In genomic region chr1:37994886-37995566, GRCh38 we compare ENCODE assay signal across 9 cellular contexts. TPM values are rescaled to one million over a fixed set of nuclear protein-coding genes. Genes with fewer than 3 reads are reported as not detected.
DNase-seq lines count a peak whose midpoint lies in the region; ATAC-seq and TF ChIP-seq lines count a peak whose summit lies in the region.
"Had no signal": no experiment of that assay in that cellular context is flagged by ENCODE, and none has a peak within 500 bp of the region (broad histone marks: within the 10 kb centered on the region; RNA-seq: fewer than 3 reads in every experiment).

No MANE protein-coding gene starts in this region.

- H3F3A ChIP-seq in smooth muscle cell (ENCODE audit: low read depth): peaks cover 47% of the 10 kb centered on the region

- CTCF ChIA-PET in WTC11 (lab: Charles Lee): interaction anchor here (1.5 kb wide), 1 partner anchor 15 kb away, joined by 4 read pairs; no protein-coding TSS in a partner anchor

- no peak for ATAC-seq in WTC11
- no peak for ATAC-seq in gastroesophageal sphincter
- ATAC-seq in HG02798 (IDR thresholded peaks at IDR 0.05; ENCODE audit: poor library complexity, unreplicated experiment): no peak
- no peak for ATAC-seq in HG03565 (IDR thresholded peaks at IDR 0.05; ENCODE audit: unreplicated experiment)

- H3K4me1 ChIP-seq in gastroesophageal sphincter: peaks cover 0 to 65% (median 26%) of the 10 kb centered on the region in 3 donors
- H3K4me1 ChIP-seq in smooth muscle cell (ENCODE audit: low read depth): peaks cover 9% of the 10 kb centered on the region

- WGBS in gastroesophageal sphincter (ENCODE audit: low coverage in 1 of 2), 2 donors: 28 to 38% methylated on average over 5 to 11 of the region's 11 CpGs
- 90% methylated on average over 11 of the region's 11 CpGs for WGBS in smooth muscle cell (ENCODE audit: low lambda C conversion rate)

- no peak for TF ChIP-seq EP300 in gastroesophageal sphincter (IDR thresholded peaks at IDR 0.05)

- no peak overlapping the region for H3K9ac ChIP-seq in smooth muscle cell (ENCODE audit: low read depth)

- H3K27ac ChIP-seq in HL-60 (replicated peaks) (peak overlapping the region; percentile 58), gastroesophageal sphincter (peak overlapping the region; percentile 83 to 95 (median 92)), smooth muscle cell (ENCODE audit: low read depth) (peak overlapping the region; percentile 99)

- H3K36me3 Mint-ChIP-seq in WTC11: peaks cover 10% of the 10 kb centered on the region

- peak overlapping the region; percentile 78 for H3K4me3 Mint-ChIP-seq in WTC11

- peaks cover 19% of the 10 kb centered on the region for H3K79me2 ChIP-seq in smooth muscle cell (ENCODE audit: low read depth)

- H3K27ac Mint-ChIP-seq in WTC11: peak overlapping the region; percentile 79

- H3K9me3 ChIP-seq in gastroesophageal sphincter (no peaks in the 10 kb centered on the region), smooth muscle cell (replicated peaks; ENCODE audit: low read depth) (no peaks in the 10 kb centered on the region)

- TF ChIP-seq CTCF in HL-60 (IDR thresholded peaks at IDR 0.05; ENCODE audit: insufficient read depth, low read length) (no peak), WTC11 (IDR thresholded peaks at IDR 0.05) (no peak), gastroesophageal sphincter (IDR thresholded peaks at IDR 0.05) (no peak), smooth muscle cell (IDR thresholded peaks at IDR 0.05; ENCODE audit: borderline replicate concordance, insufficient read depth, poor library complexity, severe bottlenecking) (no peak)

- no peak for TF ChIP-seq POLR2A in gastroesophageal sphincter (IDR thresholded peaks at IDR 0.05)

- H3K4me2 ChIP-seq in smooth muscle cell: peak overlapping the region; percentile 82

- POLR2A ChIA-PET in WTC11 (lab: Charles Lee): interaction anchor here (0.6 to 1.9 kb wide), 3 partner anchors 33 to 470 kb away, joined by 4 to 7 read pairs (median 5); no protein-coding TSS in a partner anchor

- H3K27me3 Mint-ChIP-seq in WTC11 (ENCODE audit: low read depth): no peaks in the 10 kb centered on the region

- peaks cover 33% of the 10 kb centered on the region for H3K4me1 Mint-ChIP-seq in WTC11

- H3K9me3 Mint-ChIP-seq in WTC11: no peaks in the 10 kb centered on the region

- DNase-seq in HL-60 (ENCODE audit: low read depth in 1 of 2, low spot score in 1 of 2) (peak in 1 of 2 experiments; percentile 49), WTC11 (ENCODE audit: low spot score) (no peak), smooth muscle cell (lab: John Stamatoyannopoulos, UW; ENCODE audit: unreplicated experiment) (no peak), GM19238 (ENCODE audit: insufficient read length, low spot score) (no peak), ureter (ENCODE audit: low spot score) (no peak)
- DNase-seq: NCI-H524 treated with DMSO at 0.1 percent for 48 hours had no signal

- no peaks in the 10 kb centered on the region for H4K20me1 ChIP-seq in smooth muscle cell (ENCODE audit: low read depth)

- H3K4me3 ChIP-seq in HL-60 (replicated peaks; ENCODE audit: insufficient read depth, low read length) (no peak overlapping the region), gastroesophageal sphincter (peak overlapping the region in 1 of 2 donors; percentile 62), smooth muscle cell (peak overlapping the region; percentile 44)

- H2AFZ ChIP-seq in smooth muscle cell (ENCODE audit: low read depth): no peak overlapping the region

- H3K36me3 ChIP-seq in gastroesophageal sphincter (peaks cover 0 to 19% of the 10 kb centered on the region in 2 donors), smooth muscle cell (ENCODE audit: low read depth) (no peaks in the 10 kb centered on the region)

- H3K27me3 ChIP-seq in HL-60 (ENCODE audit: insufficient read depth, poor library complexity, severe bottlenecking) (no peaks in the 10 kb centered on the region), gastroesophageal sphincter (no peaks in the 10 kb centered on the region), smooth muscle cell (ENCODE audit: low read depth) (no peaks in the 10 kb centered on the region)

TF ChIP-seq in WTC11, 78 proteins besides CTCF, POLR2A, EP300 and RAD21:
- no peak for TF ChIP-seq RELA (CRISPR knock-in tag; IDR thresholded peaks at IDR 0.05; ENCODE audit: borderline replicate concordance)
- no peak for TF ChIP-seq JUN (CRISPR knock-in tag; IDR thresholded peaks at IDR 0.05)
- TF ChIP-seq KAT7 (CRISPR knock-in tag; IDR thresholded peaks at IDR 0.05; ENCODE audit: borderline replicate concordance): no peak
- no peak for TF ChIP-seq ZNF317 (CRISPR knock-in tag; IDR thresholded peaks at IDR 0.05; ENCODE audit: borderline replicate concordance, low read depth)

RNA-seq across cellular contexts. Expression of gene SF3A3, which starts 5.2 kb away (rescaled TPM):
- 96.5 to 126 TPM (median 96.5 TPM) in 3 replicates for total RNA-seq in WTC11 (2021)
- 10 to 100 TPM; 44.0 to 61.9 (median 50.9) TPM for total RNA-seq in gastroesophageal sphincter
- 74.9 and 79.6 TPM in 2 replicates for total RNA-seq in smooth muscle cell
- polyA plus RNA-seq in smooth muscle cell: 50.8 and 54.0 TPM in 2 replicates
- 44.0 TPM for total RNA-seq in ureter

RNA-seq across cellular contexts. Expression of gene FHL3, which starts 10.3 kb away (rescaled TPM):
- total RNA-seq in WTC11 (2021) (28.1 to 34.4 TPM (median 28.1 TPM) in 3 replicates), gastroesophageal sphincter (10 to 100 TPM; 25.8 to 58.4 (median 30.6) TPM), smooth muscle cell (29.5 and 32.0 TPM in 2 replicates), ureter (18.2 TPM)
- 67.1 and 70.2 TPM in 2 replicates for polyA plus RNA-seq in smooth muscle cell

RNA-seq across cellular contexts. Expression of gene UTP11, which starts 17.5 kb away (rescaled TPM):
- total RNA-seq in WTC11 (2021) (41.3 to 42.6 TPM (median 42.2 TPM) in 3 replicates), gastroesophageal sphincter (10 to 100 TPM; 50.7 to 79.2 (median 59.8) TPM), smooth muscle cell (72.4 and 73.5 TPM in 2 replicates), ureter (34.2 TPM)
- 43.7 and 44.4 TPM in 2 replicates for polyA plus RNA-seq in smooth muscle cell

RNA-seq across cellular contexts. Expression of gene INPP5B, which starts 48.2 kb away (rescaled TPM):
- 26.8 to 29.4 TPM (median 27.3 TPM) in 3 replicates for total RNA-seq in WTC11 (2021)
- total RNA-seq in gastroesophageal sphincter: 10 to 100 TPM; 32.6 to 80.8 (median 37.7) TPM
- total RNA-seq in smooth muscle cell: 11.0 and 12.0 TPM in 2 replicates
- polyA plus RNA-seq in smooth muscle cell: 5.8 and 6.7 TPM in 2 replicates
- total RNA-seq in ureter: 38.1 TPM

RNA-seq across cellular contexts. Expression of gene POU3F1, which starts 51.6 kb away (rescaled TPM):
- total RNA-seq in WTC11 (2021) (18.9 to 22.4 TPM (median 20.9 TPM) in 3 replicates), gastroesophageal sphincter (under 1 TPM in 1 of 4 donors, not detected in 3; 0.20 TPM), smooth muscle cell (not detected in 2 replicates), ureter (2.8 TPM)
- polyA plus RNA-seq in smooth muscle cell: 0.55 and 1.4 TPM in 2 replicates
